ENCODE assay signal across 15 cellular contexts in the genomic region with DNA sequence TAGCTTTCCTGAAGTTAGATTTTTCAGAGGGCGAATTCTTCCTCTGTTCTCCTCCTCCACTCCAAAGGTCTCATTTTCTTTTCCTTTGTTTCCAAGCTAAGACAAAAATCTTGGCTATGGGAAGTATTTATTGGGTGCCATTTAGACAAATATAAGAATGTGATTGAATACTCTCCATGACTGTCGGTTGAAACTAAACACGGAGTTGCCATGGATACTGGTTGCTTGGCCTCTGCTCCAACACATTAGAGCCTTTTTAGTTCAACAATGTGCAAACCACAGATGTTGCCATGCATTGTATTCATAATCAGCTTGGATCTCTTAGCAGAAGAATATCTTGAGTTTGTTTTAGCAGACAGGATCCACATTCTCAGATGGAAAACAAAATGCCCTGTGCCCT.
A peak's percentile ranks its signal among the peaks of the same experiment; 100 is the strongest.
DNase-seq lines count a peak whose midpoint lies in the region; ATAC-seq, FAIRE-seq and TF ChIP-seq lines count a peak whose summit lies in the region.
"Had no signal": no experiment of that assay in that cellular context is flagged by ENCODE, and none has a peak within 500 bp of the region (broad histone marks: within the 10 kb centered on the region; RNA-seq: fewer than 3 reads in every experiment).

No MANE protein-coding gene starts in this region.

- H3K27me3 ChIP-seq in GM23338 (ENCODE audit: insufficient read depth) (no peaks in the 10 kb centered on the region), K562 (ENCODE audit: control insufficient read depth in 2 of 2, insufficient read depth in 2 of 2, low read length in 2 of 2) (no peaks in the 10 kb centered on the region), neural progenitor cell (no peaks in the 10 kb centered on the region)

- H3K27me3 Mint-ChIP-seq in GM23338 (ENCODE audit: insufficient read depth, low read depth, poor library complexity) (no peaks in the 10 kb centered on the region), neural progenitor cell (ENCODE audit: insufficient read depth, low read depth) (no peaks in the 10 kb centered on the region), glutamatergic neuron (ENCODE audit: unreplicated experiment) (no peaks in the 10 kb centered on the region)

- CTCF ChIA-PET in K562 (lab: Yijun Ruan, JAX; ENCODE audit: low intra/inter-chr PET ratio): no interaction called here

- H3K4me3 Mint-ChIP-seq in GM23338: no peak overlapping the region
- no peak overlapping the region for H3K4me3 Mint-ChIP-seq in neural progenitor cell
- H3K4me3 Mint-ChIP-seq in glutamatergic neuron (ENCODE audit: unreplicated experiment): no peak overlapping the region
- H3K4me3 Mint-ChIP-seq: CD14-positive monocyte, HFFc6 had no signal

- H3K27ac ChIP-seq in GM23338 (ENCODE audit: low read depth) (no peak overlapping the region), K562 (ENCODE audit: extremely low read depth, low read depth, low read length) (no peak overlapping the region), neural progenitor cell (no peak overlapping the region)
- H3K27ac ChIP-seq: RWPE1 had no signal

- H3K79me2 ChIP-seq in GM23338 (replicated peaks; ENCODE audit: insufficient read depth) (no peaks in the 10 kb centered on the region), K562 (ENCODE audit: control insufficient read depth, insufficient read depth, low read length) (no peaks in the 10 kb centered on the region), neural progenitor cell (ENCODE audit: low read depth) (no peaks in the 10 kb centered on the region)

- H3K9me3 ChIP-seq in K562 (replicated peaks; ENCODE audit: control insufficient read depth, insufficient read depth, low read depth, low read length) (0 out of 2 replicates have a peak, but pooled peaks cover 2% of the 10 kb centered on the region), neural progenitor cell (ENCODE audit: low read depth) (peaks cover 9% of the 10 kb centered on the region)

- H3K27ac Mint-ChIP-seq in GM23338 (no peak overlapping the region), neural progenitor cell (peak overlapping the region; percentile 38), glutamatergic neuron (ENCODE audit: unreplicated experiment) (no peak overlapping the region)
- H3K27ac Mint-ChIP-seq: CD14-positive monocyte, HFFc6 had no signal

- no peaks in the 10 kb centered on the region for H3F3A ChIP-seq in GM23338 (replicated peaks; ENCODE audit: low read depth)
- no peaks in the 10 kb centered on the region for H3F3A ChIP-seq in neural progenitor cell (ENCODE audit: low read depth)

- no peak for TF ChIP-seq EP300 in K562 (IDR thresholded peaks at IDR 0.05; ENCODE audit: low read length)

- TF ChIP-seq CTCF in GM23338 (conservative IDR thresholded peaks at IDR 0.05; ENCODE audit: low read depth in 2 of 2) (no peak), K562 (IDR thresholded peaks at IDR 0.05 in 2 of 3, conservative IDR thresholded peaks at IDR 0.05 in 1 of 3; ENCODE audit: insufficient read depth in 2 of 3, low read depth in 1 of 3, low read length in 3 of 3) (no peak), neural progenitor cell (IDR thresholded peaks at IDR 0.05) (no peak), glutamatergic neuron (IDR thresholded peaks at IDR 0.05; ENCODE audit: partially characterized antibody, unreplicated experiment) (no peak)

- WGBS in K562 (ENCODE audit: insufficient coverage, low coverage, missing lambda C conversion rate): 0% methylated on average over 3 of the region's 3 CpGs

- H3K9me1 ChIP-seq in K562 (ENCODE audit: control insufficient read depth, insufficient read depth, low read length): no peaks in the 10 kb centered on the region

- no peaks in the 10 kb centered on the region for H3K4me1 Mint-ChIP-seq in GM23338
- peaks cover 32% of the 10 kb centered on the region for H3K4me1 Mint-ChIP-seq in neural progenitor cell
- H3K4me1 Mint-ChIP-seq in glutamatergic neuron (ENCODE audit: low read depth, unreplicated experiment): no peaks in the 10 kb centered on the region
- H3K4me1 Mint-ChIP-seq: CD14-positive monocyte had no signal

- DNase-seq in GM23338 (ENCODE audit: low spot score) (peak; percentile 4), NCI-H2227 (lab: John Stamatoyannopoulos, UW; ENCODE audit: unreplicated experiment) (peak; percentile 45), K562 (ENCODE audit: extremely low read depth in 1 of 4, low spot score in 3 of 4) (no peak), neural progenitor cell (ENCODE audit: low spot score) (no peak), glutamatergic neuron (no peak), globus pallidus (ENCODE audit: low spot score) (no peak)
- DNase-seq: DMS153, HFFc6, KBM-7, NCI-H187 had no signal

- intact Hi-C loops in K562 (cut with micrococcal nuclease): no loop called here

- H3K9ac ChIP-seq in K562 (ENCODE audit: insufficient read depth in 1 of 2, low read depth in 2 of 2, low read length in 2 of 2) (no peak overlapping the region), neural progenitor cell (no peak overlapping the region)

- H3K9me3 Mint-ChIP-seq in GM23338 (peaks cover 17% of the 10 kb centered on the region), neural progenitor cell (peaks cover 9% of the 10 kb centered on the region), glutamatergic neuron (ENCODE audit: unreplicated experiment) (no peaks in the 10 kb centered on the region)

- H3K4me1 ChIP-seq in GM23338 (ENCODE audit: insufficient read depth): no peaks in the 10 kb centered on the region
- no peaks in the 10 kb centered on the region for H3K4me1 ChIP-seq in K562 (replicated peaks in 1 of 2; ENCODE audit: control insufficient read depth in 2 of 2, insufficient read depth in 2 of 2, low read length in 2 of 2)
- no peaks in the 10 kb centered on the region for H3K4me1 ChIP-seq in neural progenitor cell

- H3K36me3 ChIP-seq in GM23338 (ENCODE audit: insufficient read depth) (no peaks in the 10 kb centered on the region), K562 (ENCODE audit: control insufficient read depth, insufficient read depth, low read length) (no peaks in the 10 kb centered on the region), neural progenitor cell (no peaks in the 10 kb centered on the region)

- ATAC-seq in GM23338: no peak
- no peak for ATAC-seq in K562
- no peak for ATAC-seq in GM19351 (IDR thresholded peaks at IDR 0.05; ENCODE audit: unreplicated experiment)

- BruUV-seq in K562 (replicated peaks; lab: Mats Ljungman, UMichigan): no TSS peak

- FAIRE-seq in K562 (lab: Jason Lieb, UNC): no peak
- FAIRE-seq: GM19239, H54 had no signal

- H3K4me2 ChIP-seq in GM23338 (no peak overlapping the region), K562 (ENCODE audit: insufficient read depth, low read length) (no peak overlapping the region), neural progenitor cell (no peak overlapping the region)

- POLR2A ChIA-PET in K562 (lab: Yijun Ruan, JAX): no interaction called here

- H3K36me3 Mint-ChIP-seq in GM23338 (ENCODE audit: low read depth) (no peaks in the 10 kb centered on the region), neural progenitor cell (no peaks in the 10 kb centered on the region), glutamatergic neuron (ENCODE audit: unreplicated experiment) (no peaks in the 10 kb centered on the region)
- H3K36me3 Mint-ChIP-seq: CD14-positive monocyte had no signal

- no peak for TF ChIP-seq POLR2A in K562 (conservative IDR thresholded peaks at IDR 0.05)

- TF ChIP-seq RAD21 in K562 (CRISPR knock-in tag; conservative IDR thresholded peaks at IDR 0.05 in 1 of 2, IDR thresholded peaks at IDR 0.05 in 1 of 2): no peak

- peaks cover 11% of the 10 kb centered on the region for H3K9me2 ChIP-seq in GM23338 (ENCODE audit: insufficient read depth)

- H2AFZ ChIP-seq in GM23338 (no peak overlapping the region), K562 (ENCODE audit: low read depth, low read length) (no peak overlapping the region), neural progenitor cell (replicated peaks) (no peak overlapping the region)

- in situ Hi-C loops in K562 (cut with MboI): no loop called here

- H3K4me3 ChIP-seq in GM23338 (no peak overlapping the region), K562 (no peak overlapping the region), neural progenitor cell (no peak overlapping the region)

- H4K20me1 ChIP-seq in GM23338 (replicated peaks; ENCODE audit: insufficient read depth): no peaks in the 10 kb centered on the region
- no peaks in the 10 kb centered on the region for H4K20me1 ChIP-seq in K562 (replicated peaks; ENCODE audit: control insufficient read depth, insufficient read depth, low read length)
- H4K20me1 ChIP-seq in neural progenitor cell (ENCODE audit: low read depth): no peaks in the 10 kb centered on the region

TF ChIP-seq in GM23338, 12 proteins besides CTCF, POLR2A, EP300 and RAD21 (continues in another document):
- TF ChIP-seq ZNF331 (CRISPR knock-in tag; IDR thresholded peaks at IDR 0.05; ENCODE audit: low read depth): no peak

TF ChIP-seq in K562, 482 proteins besides CTCF, POLR2A, EP300 and RAD21:
- TF ChIP-seq RFX5 (IDR thresholded peaks at IDR 0.05; ENCODE audit: low read depth, low read length) (no peak), RFX1 (IDR thresholded peaks at IDR 0.05) (0 out of 2 replicates have a peak, but pooled peaks have one; percentile 14), COPS2 (conservative IDR thresholded peaks at IDR 0.05) (no peak)
- TF ChIP-seq, protein P1, sequence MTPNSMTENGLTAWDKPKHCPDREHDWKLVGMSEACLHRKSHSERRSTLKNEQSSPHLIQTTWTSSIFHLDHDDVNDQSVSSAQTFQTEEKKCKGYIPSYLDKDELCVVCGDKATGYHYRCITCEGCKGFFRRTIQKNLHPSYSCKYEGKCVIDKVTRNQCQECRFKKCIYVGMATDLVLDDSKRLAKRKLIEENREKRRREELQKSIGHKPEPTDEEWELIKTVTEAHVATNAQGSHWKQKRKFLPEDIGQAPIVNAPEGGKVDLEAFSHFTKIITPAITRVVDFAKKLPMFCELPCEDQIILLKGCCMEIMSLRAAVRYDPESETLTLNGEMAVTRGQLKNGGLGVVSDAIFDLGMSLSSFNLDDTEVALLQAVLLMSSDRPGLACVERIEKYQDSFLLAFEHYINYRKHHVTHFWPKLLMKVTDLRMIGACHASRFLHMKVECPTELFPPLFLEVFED (CRISPR knock-in tag; conservative IDR thresholded peaks at IDR 0.05): no peak

Comparison
In these comparisons a context has a peak if more than half of its experiments do, and no peak if none do; other contexts are left out.
1. DNase-seq: peak in GM23338 (single experiment) and NCI-H2227 (single experiment); none in K562 (0 of 4), neural progenitor cell (single experiment), glutamatergic neuron (single experiment) and globus pallidus (single experiment).